9 cellular contexts compared by ENCODE assay signal in the genomic region with DNA sequence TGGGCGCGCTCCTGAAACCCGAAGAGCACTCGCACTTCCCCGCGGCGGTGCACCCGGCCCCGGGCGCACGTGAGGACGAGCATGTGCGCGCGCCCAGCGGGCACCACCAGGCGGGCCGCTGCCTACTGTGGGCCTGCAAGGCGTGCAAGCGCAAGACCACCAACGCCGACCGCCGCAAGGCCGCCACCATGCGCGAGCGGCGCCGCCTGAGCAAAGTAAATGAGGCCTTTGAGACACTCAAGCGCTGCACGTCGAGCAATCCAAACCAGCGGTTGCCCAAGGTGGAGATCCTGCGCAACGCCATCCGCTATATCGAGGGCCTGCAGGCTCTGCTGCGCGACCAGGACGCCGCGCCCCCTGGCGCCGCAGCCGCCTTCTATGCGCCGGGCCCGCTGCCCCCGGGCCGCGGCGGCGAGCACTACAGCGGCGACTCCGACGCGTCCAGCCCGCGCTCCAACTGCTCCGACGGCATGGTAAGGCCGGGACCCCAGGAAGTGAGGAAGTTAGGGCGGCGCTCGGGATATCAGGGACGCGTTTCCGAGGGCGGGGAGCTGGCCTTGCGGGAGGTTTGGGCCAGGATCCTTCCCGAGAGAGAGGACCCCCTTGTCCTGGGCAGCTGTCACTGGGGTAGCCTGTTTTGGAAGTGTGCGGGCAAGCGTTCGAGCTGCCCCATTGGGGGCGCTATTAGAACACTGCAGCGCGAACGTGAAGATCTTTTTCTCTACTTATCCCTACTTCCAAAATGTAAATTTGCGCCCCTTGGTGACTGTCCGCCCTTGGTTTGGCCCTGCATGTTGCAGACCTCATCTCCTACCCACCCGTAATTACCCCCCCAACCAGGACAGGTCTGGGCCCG. TPM values are rescaled to one million over a fixed set of nuclear protein-coding genes. Genes with fewer than 3 reads are reported as not detected.
A peak's percentile ranks its signal among the peaks of the same experiment; 100 is the strongest.
DNase-seq lines count a peak whose midpoint lies in the region; ATAC-seq and TF ChIP-seq lines count a peak whose summit lies in the region.
"Had no signal": no experiment of that assay in that cellular context is flagged by ENCODE, and none has a peak within 500 bp of the region (broad histone marks: within the 10 kb centered on the region; RNA-seq: fewer than 3 reads in every experiment).

No MANE protein-coding gene starts in this region.

- DNase-seq in H7 (peak; percentile 92), NT2/D1 (ENCODE audit: low read depth, low spot score) (no peak), foreskin keratinocyte (no peak), trophoblast cell (peak; percentile 38 to 50), BE2C (no peak), HUDEP-2 (lab: John Stamatoyannopoulos, UW; ENCODE audit: unreplicated experiment in 76 of 76) (no peak)
- no peak for DNase-seq in activated CD4-positive, alpha-beta T cell treated with anti-CD3 and anti-CD28 coated beads, Interleukin-2, amount 50 U/mL, for 4 hours
- DNase-seq: lower lobe of right lung, NCI-H1436 treated with DMSO at 0.1 percent for 48 hours had no signal

- H2BK5ac ChIP-seq in trophoblast cell (ENCODE audit: low read depth, low read length, poor library complexity): no peak overlapping the region

- H3K79me2 ChIP-seq in trophoblast cell (ENCODE audit: control insufficient read depth, insufficient read depth, low read length, poor library complexity): no peaks in the 10 kb centered on the region

- H3K14ac ChIP-seq in trophoblast cell (ENCODE audit: low read length): no peak overlapping the region

- H3K4me1 ChIP-seq in NT2/D1 (ENCODE audit: insufficient read depth, insufficient read length): peaks cover 5% of the 10 kb centered on the region
- H3K4me1 ChIP-seq in foreskin keratinocyte: no peaks in the 10 kb centered on the region
- H3K4me1 ChIP-seq in trophoblast cell (ENCODE audit: control insufficient read depth in 1 of 2, insufficient read depth in 2 of 2, low read length in 2 of 2): peaks cover 4 to 6% of the 10 kb centered on the region in 2 experiments
- H3K4me1 ChIP-seq in BE2C: no peaks in the 10 kb centered on the region
- H3K4me1 ChIP-seq: lower lobe of right lung had no signal

- H3K18ac ChIP-seq in trophoblast cell (ENCODE audit: low read length): no peak overlapping the region

- H2AK5ac ChIP-seq in trophoblast cell (ENCODE audit: low read length): no peak overlapping the region

- peak; percentile 11 for ATAC-seq in foreskin keratinocyte
- ATAC-seq: lower lobe of right lung had no signal

- H3K36me3 ChIP-seq in H7 (replicated peaks; ENCODE audit: control insufficient read depth, insufficient read depth, low read length): no peaks in the 10 kb centered on the region
- H3K36me3 ChIP-seq in NT2/D1 (ENCODE audit: insufficient read depth, insufficient read length, low read length): no peaks in the 10 kb centered on the region
- no peaks in the 10 kb centered on the region for H3K36me3 ChIP-seq in trophoblast cell (ENCODE audit: control insufficient read depth in 1 of 2, insufficient read depth in 2 of 2, low read length in 2 of 2)
- no peaks in the 10 kb centered on the region for H3K36me3 ChIP-seq in BE2C
- H3K36me3 ChIP-seq: lower lobe of right lung had no signal

- H4K91ac ChIP-seq in trophoblast cell (ENCODE audit: low read depth, low read length): no peak overlapping the region

- H3K9ac ChIP-seq in NT2/D1 (ENCODE audit: insufficient read length, low read depth): no peak overlapping the region
- no peak overlapping the region for H3K9ac ChIP-seq in trophoblast cell (ENCODE audit: low read length)

- H2BK12ac ChIP-seq in trophoblast cell (ENCODE audit: low read length): no peak overlapping the region

- WGBS in trophoblast cell (ENCODE audit: extremely low coverage, insufficient coverage, insufficient read length): no CpG with 5 or more reads among the region's 84 CpGs

- H4K8ac ChIP-seq in trophoblast cell (ENCODE audit: low read depth, low read length): no peak overlapping the region

- no peak overlapping the region for H4K12ac ChIP-seq in trophoblast cell (ENCODE audit: low read depth, low read length)

- TF ChIP-seq CTCF in foreskin keratinocyte (conservative IDR thresholded peaks at IDR 0.05) (peak; percentile 32), BE2C (IDR thresholded peaks at IDR 0.05; ENCODE audit: low read depth, low read length) (no peak)

- H3K27me3 ChIP-seq in H7 (ENCODE audit: control insufficient read depth, insufficient read depth, low read length) (peaks cover 95% of the 10 kb centered on the region), NT2/D1 (ENCODE audit: insufficient read depth, insufficient read length) (peaks cover 99% of the 10 kb centered on the region), foreskin keratinocyte (peaks cover 100% of the 10 kb centered on the region), trophoblast cell (ENCODE audit: insufficient read depth, low read length) (peaks cover 62% of the 10 kb centered on the region), BE2C (peaks cover 47% of the 10 kb centered on the region)

- H3K4me3 ChIP-seq in H7 (ENCODE audit: insufficient read depth, low read depth, low read length) (peak overlapping the region; percentile 13), NT2/D1 (ENCODE audit: insufficient read length, low read depth) (peak overlapping the region; percentile 15), trophoblast cell (ENCODE audit: low read depth, low read length) (no peak overlapping the region), BE2C (ENCODE audit: low read depth, low read length) (no peak overlapping the region)
- H3K4me3 ChIP-seq: lower lobe of right lung had no signal

- H2AFZ ChIP-seq in trophoblast cell (ENCODE audit: insufficient read depth, low read length, poor library complexity): no peak overlapping the region

- no peaks in the 10 kb centered on the region for H3K79me1 ChIP-seq in trophoblast cell (ENCODE audit: low read length)

- H3K23ac ChIP-seq in trophoblast cell (ENCODE audit: low read length): no peak overlapping the region

- H3K27ac ChIP-seq in foreskin keratinocyte (no peak overlapping the region), trophoblast cell (ENCODE audit: low read depth, low read length) (no peak overlapping the region)
- H3K27ac ChIP-seq: lower lobe of right lung had no signal

- H3K9me3 ChIP-seq in NT2/D1 (ENCODE audit: insufficient read depth, low read length) (no peaks in the 10 kb centered on the region; the same call in 1 of the 2 replicates), trophoblast cell (ENCODE audit: insufficient read depth, low read depth, low read length) (peaks cover 11% of the 10 kb centered on the region), BE2C (no peaks in the 10 kb centered on the region)
- H3K9me3 ChIP-seq: lower lobe of right lung had no signal

- H2BK120ac ChIP-seq in trophoblast cell (ENCODE audit: insufficient read depth, low read length, poor library complexity): no peak overlapping the region

- peak overlapping the region; percentile 39 for H3K4me2 ChIP-seq in trophoblast cell (ENCODE audit: low read length)

- H3K4ac ChIP-seq in trophoblast cell (ENCODE audit: low read depth, low read length): no peak overlapping the region

RNA-seq across cellular contexts. Expression of a gene that starts 0.8 kb away (rescaled TPM):
- not detected in 2 replicates for total RNA-seq in H7 (2014; rRNA removed; shearing (Covaris generic))
- total RNA-seq in foreskin keratinocyte: not detected in 2 replicates
- polyA plus RNA-seq in foreskin keratinocyte: not detected in 2 replicates
- 0.07 and 0.14 TPM in 2 replicates for polyA plus RNA-seq in trophoblast cell (2013)
- polyA plus RNA-seq in BE2C (2012; ENCODE audit: insufficient read depth, insufficient read length, low read depth): not detected
- total RNA-seq: lower lobe of right lung had no signal

RNA-seq across cellular contexts. Expression of a gene that starts 14.4 kb away (rescaled TPM):
- not detected in 2 replicates for total RNA-seq in H7 (2014; rRNA removed; shearing (Covaris generic))
- total RNA-seq in foreskin keratinocyte: not detected in 2 replicates
- polyA plus RNA-seq in foreskin keratinocyte: not detected in 2 replicates
- polyA plus RNA-seq in trophoblast cell (2013): 0.12 and 0.16 TPM in 2 replicates
- 2.9 TPM for polyA plus RNA-seq in BE2C (2012; ENCODE audit: insufficient read depth, insufficient read length, low read depth)
- total RNA-seq: lower lobe of right lung had no signal

Comparison
In these comparisons a context has a peak if more than half of its experiments do, and no peak if none do; other contexts are left out.
1. DNase-seq: peak in H7 (single experiment) and trophoblast cell (2 of 2); none in NT2/D1 (single experiment), foreskin keratinocyte (0 of 2), BE2C (single experiment), activated CD4-positive, alpha-beta T cell treated with anti-CD3 and anti-CD28 coated beads, Interleukin-2, amount 50 U/mL, for 4 hours (0 of 2) and HUDEP-2 (0 of 76).
2. H3K4me3 ChIP-seq: peak in H7 (single experiment) and NT2/D1 (single experiment); none in trophoblast cell (single experiment) and BE2C (single experiment).